ENCODE assay signal across 2 cellular contexts in the genomic region with DNA sequence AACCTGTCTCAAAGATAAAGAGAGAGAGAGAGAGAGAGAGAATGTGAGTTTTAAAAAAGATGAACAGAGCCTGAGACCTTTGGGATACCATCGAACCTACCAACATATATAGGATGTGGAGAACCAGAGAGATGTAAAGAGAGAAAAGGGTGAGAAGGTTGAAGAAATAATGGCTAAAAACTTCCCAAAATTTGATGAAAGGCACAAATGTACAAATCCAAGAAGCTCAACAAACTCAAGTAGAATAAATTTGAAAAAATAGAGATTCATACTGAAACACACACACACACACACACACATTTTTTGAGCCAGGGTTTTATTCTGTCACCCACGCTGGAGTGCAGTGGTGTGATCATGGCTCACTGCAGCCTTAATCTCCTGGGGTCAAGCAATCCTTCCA.
TF ChIP-seq lines count a peak whose summit lies in the region.

No MANE protein-coding gene starts in this region.

TF ChIP-seq in HEK293, 187 proteins besides CTCF, POLR2A, EP300 and RAD21 (continued from another document):
- peak; percentile 99 for TF ChIP-seq ZNF558 (tag by site-specific recombination; IDR thresholded peaks at IDR 0.05)
- TF ChIP-seq, protein P1, sequence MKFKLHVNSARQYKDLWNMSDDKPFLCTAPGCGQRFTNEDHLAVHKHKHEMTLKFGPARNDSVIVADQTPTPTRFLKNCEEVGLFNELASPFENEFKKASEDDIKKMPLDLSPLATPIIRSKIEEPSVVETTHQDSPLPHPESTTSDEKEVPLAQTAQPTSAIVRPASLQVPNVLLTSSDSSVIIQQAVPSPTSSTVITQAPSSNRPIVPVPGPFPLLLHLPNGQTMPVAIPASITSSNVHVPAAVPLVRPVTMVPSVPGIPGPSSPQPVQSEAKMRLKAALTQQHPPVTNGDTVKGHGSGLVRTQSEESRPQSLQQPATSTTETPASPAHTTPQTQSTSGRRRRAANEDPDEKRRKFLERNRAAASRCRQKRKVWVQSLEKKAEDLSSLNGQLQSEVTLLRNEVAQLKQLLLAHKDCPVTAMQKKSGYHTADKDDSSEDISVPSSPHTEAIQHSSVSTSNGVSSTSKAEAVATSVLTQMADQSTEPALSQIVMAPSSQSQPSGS (tag by site-specific recombination; IDR thresholded peaks at IDR 0.05; ENCODE audit: low read depth) = no peak
- no peak for TF ChIP-seq ZNF112 (tag by site-specific recombination; IDR thresholded peaks at IDR 0.05)
- TF ChIP-seq, protein P2, sequence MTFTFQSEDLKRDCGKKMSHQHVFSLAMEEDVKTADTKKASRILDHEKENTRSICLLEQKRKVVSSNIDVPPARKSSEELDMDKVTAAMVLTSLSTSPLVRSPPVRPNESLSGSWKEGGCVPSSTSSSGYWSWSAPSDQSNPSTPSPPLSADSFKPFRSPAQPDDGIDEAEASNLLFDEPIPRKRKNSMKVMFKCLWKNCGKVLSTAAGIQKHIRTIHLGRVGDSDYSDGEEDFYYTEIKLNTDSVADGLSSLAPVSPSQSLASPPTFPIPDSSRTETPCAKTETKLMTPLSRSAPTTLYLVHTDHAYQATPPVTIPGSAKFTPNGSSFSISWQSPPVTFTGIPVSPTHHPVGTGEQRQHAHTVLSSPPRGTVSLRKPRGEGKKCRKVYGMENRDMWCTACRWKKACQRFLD (tag by site-specific recombination; IDR thresholded peaks at IDR 0.05) = no peak
- TF ChIP-seq FEZF1 (tag by site-specific recombination; IDR thresholded peaks at IDR 0.05) = no peak

TF ChIP-seq in SK-N-SH, 30 proteins besides CTCF, POLR2A, EP300 and RAD21 (continued from another document):
- TF ChIP-seq, protein P3, sequence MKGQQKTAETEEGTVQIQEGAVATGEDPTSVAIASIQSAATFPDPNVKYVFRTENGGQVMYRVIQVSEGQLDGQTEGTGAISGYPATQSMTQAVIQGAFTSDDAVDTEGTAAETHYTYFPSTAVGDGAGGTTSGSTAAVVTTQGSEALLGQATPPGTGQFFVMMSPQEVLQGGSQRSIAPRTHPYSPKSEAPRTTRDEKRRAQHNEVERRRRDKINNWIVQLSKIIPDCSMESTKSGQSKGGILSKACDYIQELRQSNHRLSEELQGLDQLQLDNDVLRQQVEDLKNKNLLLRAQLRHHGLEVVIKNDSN (IDR thresholded peaks at IDR 0.05; ENCODE audit: borderline replicate concordance, low read depth) = no peak
- TF ChIP-seq TCF12 (IDR thresholded peaks at IDR 0.05) = no peak
- no peak for TF ChIP-seq RFX5 (IDR thresholded peaks at IDR 0.05; ENCODE audit: low read length)
- no peak for TF ChIP-seq NFIC (IDR thresholded peaks at IDR 0.05; ENCODE audit: borderline replicate concordance)
- TF ChIP-seq RXRA (IDR thresholded peaks at IDR 0.05; ENCODE audit: borderline replicate concordance, low read depth) = no peak
- TF ChIP-seq JUND (IDR thresholded peaks at IDR 0.05) = no peak
- TF ChIP-seq ELF1 (IDR thresholded peaks at IDR 0.05) = no peak
- TF ChIP-seq CHD2 (IDR thresholded peaks at IDR 0.05; ENCODE audit: low read length, partially characterized antibody) = no peak
- no peak for TF ChIP-seq USF2 (IDR thresholded peaks at IDR 0.05; ENCODE audit: borderline replicate concordance, low read depth, low read length)
- no peak for TF ChIP-seq SIN3A (IDR thresholded peaks at IDR 0.05; ENCODE audit: borderline replicate concordance, low read depth, low read length)
- TF ChIP-seq GABPA (IDR thresholded peaks at IDR 0.05; ENCODE audit: low read depth) = no peak
- no peak for TF ChIP-seq REST (IDR thresholded peaks at IDR 0.05; ENCODE audit: low read depth, low read length)
- no peak for TF ChIP-seq FOSL2 (IDR thresholded peaks at IDR 0.05; ENCODE audit: borderline replicate concordance, low read depth)
- no peak for TF ChIP-seq MEF2A (IDR thresholded peaks at IDR 0.05; ENCODE audit: borderline replicate concordance, low read depth)
